ENCODE assay signal across 8 cellular contexts in genomic region chr12:110355080-110355479, GRCh38. TPM values are rescaled to one million over a fixed set of nuclear protein-coding genes. Genes with fewer than 3 reads are reported as not detected.
DNase-seq lines count a peak whose midpoint lies in the region; ATAC-seq and TF ChIP-seq lines count a peak whose summit lies in the region.

No MANE protein-coding gene starts in this region.

- intact Hi-C loops in dorsolateral prefrontal cortex (cut with DNase I): no loop called here

- peak overlapping the region; percentile 28; the same call in 1 of the 2 replicates for H3K9ac ChIP-seq in KMS-11

- no peaks in the 10 kb centered on the region for H3K36me3 Mint-ChIP-seq in activated naive CD4-positive, alpha-beta T cell treated with anti-CD3 and anti-CD28 coated beads, Interleukin-2, amount 50 U/mL, for 72 hours

- H3K4me1 ChIP-seq in KMS-11 (ENCODE audit: low read depth, poor library complexity, severe bottlenecking): peaks cover 25% of the 10 kb centered on the region

- no peaks in the 10 kb centered on the region for H3K27me3 ChIP-seq in KMS-11 (ENCODE audit: insufficient read depth, low read depth)
- no peaks in the 10 kb centered on the region for H3K27me3 ChIP-seq in dorsolateral prefrontal cortex

- no peaks in the 10 kb centered on the region for H3K9me3 Mint-ChIP-seq in activated naive CD4-positive, alpha-beta T cell treated with anti-CD3 and anti-CD28 coated beads, Interleukin-2, amount 50 U/mL, for 72 hours

- DNase-seq in NCI-H526 (lab: John Stamatoyannopoulos, UW) (peak; percentile 18 to 60), NCI-H526 treated with DMSO at 0.1 percent for 48 hours (lab: John Stamatoyannopoulos, UW) (no peak), lung microvascular endothelial cell (ENCODE audit: low read depth in 2 of 2) (peak; percentile 36 to 45), dorsolateral prefrontal cortex (no peak), DMS79 (lab: John Stamatoyannopoulos, UW) (no peak), NCI-H2081 treated with DMSO at 0.1 percent for 48 hours (lab: John Stamatoyannopoulos, UW) (no peak)
- no peak for DNase-seq in activated naive CD4-positive, alpha-beta T cell treated with anti-CD3 and anti-CD28 coated beads, Interleukin-2, amount 50 U/mL, for 72 hours (ENCODE audit: low spot score in 2 of 2)

- H3K4me3 ChIP-seq in KMS-11 (IDR thresholded peaks at IDR 0.05; ENCODE audit: insufficient read depth, low read depth, low read length): no peak overlapping the region
- H3K4me3 ChIP-seq in dorsolateral prefrontal cortex: no peak overlapping the region

- peak overlapping the region; percentile 50 for H3K4me2 ChIP-seq in KMS-11

- peak; percentile 59 to 72 for ATAC-seq in activated naive CD4-positive, alpha-beta T cell treated with anti-CD3 and anti-CD28 coated beads, Interleukin-2, amount 50 U/mL, for 72 hours

- H3K27ac ChIP-seq in KMS-11 (peak overlapping the region; percentile 66; the same call in 1 of the 2 replicates), dorsolateral prefrontal cortex (peak overlapping the region in 10 of 59 donors; percentile 4 to 69 (median 50))

- H3K79me2 ChIP-seq in KMS-11 (ENCODE audit: insufficient read depth, low read depth): no peaks in the 10 kb centered on the region

- peak overlapping the region; percentile 25; the same call in 1 of the 2 replicates for H2AFZ ChIP-seq in KMS-11 (ENCODE audit: low read depth)

- H3K27ac Mint-ChIP-seq in activated naive CD4-positive, alpha-beta T cell treated with anti-CD3 and anti-CD28 coated beads, Interleukin-2, amount 50 U/mL, for 72 hours: peak overlapping the region in 1 of 2 donors; percentile 18

- H3K36me3 ChIP-seq in KMS-11 (ENCODE audit: insufficient read depth): no peaks in the 10 kb centered on the region

- no peaks in the 10 kb centered on the region for H4K20me1 ChIP-seq in KMS-11 (ENCODE audit: insufficient read depth)

- TF ChIP-seq CTCF in KMS-11 (conservative IDR thresholded peaks at IDR 0.05; ENCODE audit: low read depth, low read length) (peak; percentile 63; the same call in 1 of the 2 replicates), dorsolateral prefrontal cortex (IDR thresholded peaks at IDR 0.05 in 54 of 56, conservative IDR thresholded peaks at IDR 0.05 in 2 of 56; ENCODE audit: low read depth in 1 of 56, partially characterized antibody in 56 of 56) (peak in 15 of 56 donors; percentile 7 to 26 (median 17))

RNA-seq across cellular contexts. Expression of gene ANAPC7, which starts 48.4 kb away (rescaled TPM):
- 10 to 100 TPM; 63.1 to 64.8 TPM for total RNA-seq in activated naive CD4-positive, alpha-beta T cell treated with anti-CD3 and anti-CD28 coated beads, Interleukin-2, amount 50 U/mL, for 72 hours
- total RNA-seq in lung microvascular endothelial cell: 24.6 and 37.1 TPM in 2 replicates
- 10 to 100 TPM; 47.0 to 86.9 (median 63.0) TPM for total RNA-seq in dorsolateral prefrontal cortex

Comparison
In these comparisons a context has a peak if more than half of its experiments do, and no peak if none do; other contexts are left out.
1. DNase-seq: peak in NCI-H526 (2 of 2) and lung microvascular endothelial cell (2 of 2); none in NCI-H526 treated with DMSO at 0.1 percent for 48 hours (single experiment), activated naive CD4-positive, alpha-beta T cell treated with anti-CD3 and anti-CD28 coated beads, Interleukin-2, amount 50 U/mL, for 72 hours (0 of 2), dorsolateral prefrontal cortex (0 of 10), DMS79 (single experiment) and NCI-H2081 treated with DMSO at 0.1 percent for 48 hours (single experiment).